ENCODE assay signal across 16 cellular contexts in the genomic region with DNA sequence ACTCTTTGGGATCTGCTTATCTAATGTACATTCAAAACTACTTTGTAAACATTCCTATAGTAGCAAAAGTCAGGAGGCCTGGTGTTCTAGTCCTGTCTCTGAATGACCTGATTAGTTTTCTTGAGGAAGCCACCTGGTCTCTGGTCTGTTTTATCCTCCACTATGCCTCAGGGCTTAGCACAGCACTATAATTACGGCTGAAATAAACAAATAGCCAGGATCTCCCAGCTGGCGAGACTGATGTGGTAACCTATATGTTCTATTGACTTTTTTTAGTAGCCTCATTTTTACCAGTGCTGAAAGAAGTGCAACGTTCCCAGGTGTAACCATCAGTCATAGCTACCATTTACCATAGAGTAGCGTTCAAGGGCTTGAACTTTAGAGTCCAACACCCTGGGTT.
"Had no signal": no experiment of that assay in that cellular context is flagged by ENCODE, and none has a peak within 500 bp of the region (broad histone marks: within the 10 kb centered on the region; RNA-seq: fewer than 3 reads in every experiment).

No MANE protein-coding gene starts in this region.

- DNase-seq: activated gamma-delta T cell treated with Interleukin-2 at 50 U/mL for 16 hours; activated T-cell treated with anti-CD3 and anti-CD28 coated beads, Interleukin-2, amount 50 U/mL, for 1 hour; brain microvascular endothelial cell; central memory CD4-positive, alpha-beta T cell; dermis blood vessel endothelial cell; effector CD8-positive, alpha-beta T cell; erythroblast; foreskin fibroblast; left colon; nephron progenitor cell; pancreas; psoas muscle; right cardiac atrium; stimulated activated CD4-positive, alpha-beta T cell treated with anti-CD3 and anti-CD28 coated beads, Interleukin-4, amount 100 ng/mL, for 4 hours; stimulated activated naive CD8-positive, alpha-beta T cell treated with anti-CD3 and anti-CD28 coated beads, Interleukin-15, Interleukin-2, amounts not matched to agents 100 U/mL and 50 U/mL, for 24 hours; thyroid gland had no signal
